Comparison of ENCODE assay signal across 15 cellular contexts in genomic region chr18:227902-228301, GRCh38. TPM values are rescaled to one million over a fixed set of nuclear protein-coding genes. Genes with fewer than 3 reads are reported as not detected.
DNase-seq lines count a peak whose midpoint lies in the region; ATAC-seq, FAIRE-seq and TF ChIP-seq lines count a peak whose summit lies in the region.
"Had no signal": no experiment of that assay in that cellular context is flagged by ENCODE, and none has a peak within 500 bp of the region (broad histone marks: within the 10 kb centered on the region; RNA-seq: fewer than 3 reads in every experiment).

No MANE protein-coding gene starts in this region.

- H2AK5ac ChIP-seq in H9 (ENCODE audit: insufficient read length, low read length) = no peak overlapping the region

- no peaks in the 10 kb centered on the region for H3K27me3 ChIP-seq in HepG2 (ENCODE audit: control insufficient read depth in 1 of 2, insufficient read depth in 2 of 2, low read length in 2 of 2)
- no peaks in the 10 kb centered on the region for H3K27me3 ChIP-seq in right lobe of liver
- H3K27me3 ChIP-seq in H9 (ENCODE audit: insufficient read depth, low read length) = no peaks in the 10 kb centered on the region
- no peaks in the 10 kb centered on the region for H3K27me3 ChIP-seq in endodermal cell (ENCODE audit: control insufficient read depth, insufficient read depth, low read length, poor library complexity, severe bottlenecking)

- H3K4me3 Mint-ChIP-seq in H9 (no peak overlapping the region), naive B cell (no peak overlapping the region), endodermal cell (no peak overlapping the region)
- H3K4me3 Mint-ChIP-seq: HFFc6 had no signal

- H3K23ac ChIP-seq in H9 (ENCODE audit: insufficient read length, low read depth, low read length) = no peak overlapping the region

- POLR2A ChIA-PET in HepG2 (lab: Yijun Ruan, JAX) = no interaction called here

- no peak overlapping the region for H3K18ac ChIP-seq in H9 (ENCODE audit: insufficient read length, low read depth, low read length)

- ATAC-seq in HepG2 (peak; percentile 36; the same call in 2 of the 3 replicates), right lobe of liver (no peak), naive B cell (ENCODE audit: low read depth in 2 of 2) (no peak), GM19324 (IDR thresholded peaks at IDR 0.05; ENCODE audit: low FRiP score, unreplicated experiment) (no peak), HG02588 (IDR thresholded peaks at IDR 0.05; ENCODE audit: unreplicated experiment) (no peak)
- ATAC-seq: A549, GM12878 had no signal

- no peak overlapping the region for H2BK20ac ChIP-seq in H9 (ENCODE audit: low read depth, low read length, poor library complexity, severe bottlenecking)

- in situ Hi-C loops in HepG2 (cut with HindIII; ENCODE audit: extremely low pct_ligation_motif_present, low pct_unique_long_range_greater_than_20kb) = no loop called here

- no peaks in the 10 kb centered on the region for H3K79me1 ChIP-seq in H9 (ENCODE audit: insufficient read depth, low read depth, low read length, poor library complexity, severe bottlenecking)

- H3K9ac ChIP-seq in HepG2 (ENCODE audit: insufficient read depth, low read depth, low read length) (no peak overlapping the region), H9 (ENCODE audit: extremely low read depth, insufficient read length, low read length) (no peak overlapping the region), endodermal cell (ENCODE audit: extremely low read depth, low read length, poor library complexity, severe bottlenecking) (no peak overlapping the region)

- H3K4me1 Mint-ChIP-seq in H9 (no peaks in the 10 kb centered on the region), naive B cell (no peaks in the 10 kb centered on the region), endodermal cell (no peaks in the 10 kb centered on the region)

- BruUV-seq in HepG2 (replicated peaks; lab: Mats Ljungman, UMichigan) = no TSS peak

- H4K5ac ChIP-seq in H9 (ENCODE audit: insufficient read length, low read depth, low read length) = no peak overlapping the region

- no peak overlapping the region for H3K27ac ChIP-seq in HepG2 (ENCODE audit: extremely low read length, insufficient read depth, low read length)
- no peak overlapping the region for H3K27ac ChIP-seq in right lobe of liver
- H3K27ac ChIP-seq in H9 (ENCODE audit: insufficient read length, low read depth, low read length) = no peak overlapping the region
- no peak overlapping the region for H3K27ac ChIP-seq in endodermal cell (ENCODE audit: low read depth, low read length)
- H3K27ac ChIP-seq: A549 had no signal

- WGBS in HepG2 (ENCODE audit: low lambda C conversion rate) = 96% methylated on average over 4 of the region's 4 CpGs
- 86% methylated on average over 4 of the region's 4 CpGs for WGBS in right lobe of liver (ENCODE audit: insufficient coverage, low coverage, low lambda C conversion rate, missing lambda C conversion rate)
- WGBS in H9 (ENCODE audit: extremely low coverage, insufficient read length, low lambda C conversion rate) = no CpG with 5 or more reads among the region's 4 CpGs
- 96 to 100% methylated on average over 1 to 3 of the region's 4 CpGs for WGBS in endodermal cell (ENCODE audit: insufficient coverage in 1 of 2, insufficient read length in 1 of 2), 2 experiments

- H3K36me3 Mint-ChIP-seq in H9 (ENCODE audit: insufficient read depth in 1 of 3, low read depth in 3 of 3) (peaks cover 21 to 51% (median 50%) of the 10 kb centered on the region in 3 experiments; a peak in 6 of 7 replicates), naive B cell (peaks cover 11 to 42% of the 10 kb centered on the region in 2 donors), endodermal cell (ENCODE audit: low read depth) (peaks cover 48% of the 10 kb centered on the region)

- DNase-seq in HepG2 (ENCODE audit: low spot score) (no peak), right lobe of liver (no peak), H9 (no peak), naive B cell (no peak), endodermal cell (no peak)
- DNase-seq: DMS79, GOT3, KBM-7 had no signal

- no peak overlapping the region for H3K4me2 ChIP-seq in HepG2 (ENCODE audit: low read depth, low read length)
- H3K4me2 ChIP-seq in H9 (ENCODE audit: insufficient read depth, insufficient read length, low read length) = no peak overlapping the region
- H3K4me2 ChIP-seq: A549 had no signal

- H3K79me2 ChIP-seq in HepG2 (ENCODE audit: insufficient read depth, low read length) (no peaks in the 10 kb centered on the region), H9 (ENCODE audit: insufficient read depth, low read length) (no peaks in the 10 kb centered on the region)

- no peak for TF ChIP-seq EP300 in HepG2 (IDR thresholded peaks at IDR 0.05; ENCODE audit: low read depth in 2 of 2, low read length in 2 of 2)
- TF ChIP-seq EP300 in HepG2 (CRISPR knock-in tag; IDR thresholded peaks at IDR 0.05; ENCODE audit: borderline replicate concordance) = no peak

- H3K9me3 ChIP-seq in HepG2 (ENCODE audit: low read length) (no peaks in the 10 kb centered on the region), right lobe of liver (no peaks in the 10 kb centered on the region), H9 (ENCODE audit: control insufficient read depth, low read depth, low read length) (no peaks in the 10 kb centered on the region), endodermal cell (ENCODE audit: control insufficient read depth, low read length) (no peaks in the 10 kb centered on the region)
- H3K9me3 ChIP-seq: A549, HAP-1 had no signal

- FAIRE-seq in HepG2 (lab: Jason Lieb, UNC) = no peak
- FAIRE-seq: A549, GM12878, GM18507 had no signal

- no peak overlapping the region for H3K56ac ChIP-seq in H9 (ENCODE audit: insufficient read length, low read depth, low read length)

- H4K20me1 ChIP-seq in HepG2 (ENCODE audit: insufficient read depth, low read length) (no peaks in the 10 kb centered on the region), H9 (ENCODE audit: control insufficient read depth, insufficient read depth, insufficient read length) (no peaks in the 10 kb centered on the region)

- H2AFZ ChIP-seq in HepG2 (ENCODE audit: low read length) (no peak overlapping the region), H9 (ENCODE audit: low read length) (no peak overlapping the region)

- no peaks in the 10 kb centered on the region for H3K23me2 ChIP-seq in H9 (ENCODE audit: insufficient read length, low read depth, low read length, poor library complexity, severe bottlenecking)

- intact Hi-C loops in HepG2 (cut with micrococcal nuclease; ENCODE audit: unreplicated experiment) = no loop called here
- intact Hi-C loops in right lobe of liver (cut with DNase I) = no loop called here

- no peak overlapping the region for H4K91ac ChIP-seq in H9 (ENCODE audit: insufficient read length, low read depth, low read length)

- H3K4me1 ChIP-seq in HepG2 (ENCODE audit: insufficient read depth, low read length) (no peaks in the 10 kb centered on the region), right lobe of liver (no peaks in the 10 kb centered on the region), H9 (ENCODE audit: insufficient read depth, low read length) (no peaks in the 10 kb centered on the region), endodermal cell (ENCODE audit: control insufficient read depth, insufficient read depth, low read length) (no peaks in the 10 kb centered on the region)
- H3K4me1 ChIP-seq: A549, HAP-1 had no signal

- no peak overlapping the region for H3T11ph ChIP-seq in H9 (ENCODE audit: low read length)

- TF ChIP-seq CTCF in HepG2 (CRISPR knock-in tag; IDR thresholded peaks at IDR 0.05) (no peak), right lobe of liver (IDR thresholded peaks at IDR 0.05) (no peak), H9 (conservative IDR thresholded peaks at IDR 0.05) (no peak), endodermal cell (conservative IDR thresholded peaks at IDR 0.05) (no peak)

- H4K8ac ChIP-seq in H9 (replicated peaks; ENCODE audit: insufficient read length, low read depth, low read length) = no peak overlapping the region

- no peak for TF ChIP-seq RAD21 in HepG2 (CRISPR knock-in tag; IDR thresholded peaks at IDR 0.05)

- no peak overlapping the region for H2BK12ac ChIP-seq in H9 (ENCODE audit: insufficient read length, low read depth, low read length)

- TF ChIP-seq POLR2A in HepG2 (IDR thresholded peaks at IDR 0.05; ENCODE audit: insufficient read depth in 1 of 2, low read depth in 2 of 2, low read length in 2 of 2) = no peak
- TF ChIP-seq POLR2A in right lobe of liver (IDR thresholded peaks at IDR 0.05) = no peak

- no peak overlapping the region for H2BK120ac ChIP-seq in H9 (ENCODE audit: low read depth, low read length, poor library complexity, severe bottlenecking)

- H2BK15ac ChIP-seq in H9 (ENCODE audit: low read depth, low read length) = no peak overlapping the region

- H3K36me3 ChIP-seq in HepG2 (replicated peaks in 1 of 2; ENCODE audit: control insufficient read depth in 1 of 2, insufficient read depth in 2 of 2, low read length in 2 of 2) = peaks cover 8 to 52% of the 10 kb centered on the region in 2 experiments
- H3K36me3 ChIP-seq in right lobe of liver = peaks cover 0 to 24% (median 0%) of the 10 kb centered on the region in 4 donors
- H3K36me3 ChIP-seq in endodermal cell (ENCODE audit: control insufficient read depth, insufficient read depth, low read length) = peaks cover 48% of the 10 kb centered on the region

- CTCF ChIA-PET in HepG2 (lab: Yijun Ruan, JAX; ENCODE audit: low intra/inter-chr PET ratio, low total read pairs) = no interaction called here

- H3K27me3 Mint-ChIP-seq in H9 (ENCODE audit: low read depth) (no peaks in the 10 kb centered on the region), naive B cell (no peaks in the 10 kb centered on the region), endodermal cell (ENCODE audit: insufficient read depth) (no peaks in the 10 kb centered on the region)

- no peak overlapping the region for H3K4ac ChIP-seq in H9 (ENCODE audit: low read depth, low read length)

- no peak overlapping the region for H2BK5ac ChIP-seq in H9 (ENCODE audit: insufficient read length, low read length)

- no peak overlapping the region for H3K4me3 ChIP-seq in HepG2 (replicated peaks in 1 of 3; ENCODE audit: insufficient read depth in 1 of 3, low read depth in 2 of 3, low read length in 3 of 3)
- no peak overlapping the region for H3K4me3 ChIP-seq in right lobe of liver
- H3K4me3 ChIP-seq in endodermal cell (ENCODE audit: low read length) = no peak overlapping the region
- H3K4me3 ChIP-seq: A549, GM12878, HAP-1 had no signal

- no peak overlapping the region for H3K14ac ChIP-seq in H9 (ENCODE audit: insufficient read depth, low read length)

- H3K9me3 Mint-ChIP-seq in H9 = no peaks in the 10 kb centered on the region
- no peaks in the 10 kb centered on the region for H3K9me3 Mint-ChIP-seq in naive B cell
- H3K9me3 Mint-ChIP-seq in endodermal cell = no peaks in the 10 kb centered on the region
- H3K9me3 Mint-ChIP-seq: HFFc6 had no signal

- H3K27ac Mint-ChIP-seq in H9 = peak overlapping the region in 2 of 3 experiments; percentile 26 to 55; a peak in 3 of 7 replicates
- peak overlapping the region in 4 of 6 donors; percentile 13 to 78 (median 68) for H3K27ac Mint-ChIP-seq in naive B cell
- no peak overlapping the region for H3K27ac Mint-ChIP-seq in endodermal cell
- H3K27ac Mint-ChIP-seq: HFFc6 had no signal

RNA-seq across cellular contexts. Expression of gene THOC1, which starts 39.9 kb away (rescaled TPM):
- total RNA-seq in HepG2 (2016; rRNA removed; fragmentation: Illumina TruSeq; extraction: Trizol) (47.3 and 56.7 TPM in 2 replicates), right lobe of liver (10 to 100 TPM; 11.0 to 16.0 (median 12.6) TPM), H9 (2021) (64.0 and 74.5 TPM in 2 replicates), endodermal cell (10 to 100 TPM; 81.8 to 99.6 TPM)
- total RNA-seq in HepG2 (2016; cell fraction: cytosol; rRNA removed; fragmentation: Illumina TruSeq; extraction: Trizol; ENCODE audit: low read depth) = 8.8 and 10.0 TPM in 2 replicates
- total RNA-seq in HepG2 (2016; cell fraction: insoluble cytoplasmic fraction; rRNA removed; fragmentation: Illumina TruSeq; extraction: Trizol) = 49.8 and 55.5 TPM in 2 replicates
- 11.3 and 14.1 TPM in 2 replicates for total RNA-seq in HepG2 (2016; cell fraction: membrane; rRNA removed; fragmentation: Illumina TruSeq; extraction: Trizol)
- total RNA-seq in HepG2 (2016; cell fraction: nucleus; rRNA removed; fragmentation: Illumina TruSeq; extraction: Trizol) = 101 and 111 TPM in 2 replicates
- polyA plus RNA-seq in HepG2 (2011; rRNA removed) (31.3 and 40.6 TPM in 2 replicates), naive B cell (ENCODE audit: low read depth in 6 of 6) (10 to 100 TPM; 10.6 to 23.6 (median 18.1) TPM)
- polyA plus RNA-seq in HepG2 (2011; cell fraction: cytosol; rRNA removed) = 4.3 and 4.8 TPM in 2 replicates
- polyA plus RNA-seq in HepG2 (2011; cell fraction: nucleus; rRNA removed) = 53.5 and 72.0 TPM in 2 replicates
- polyA plus RNA-seq in HepG2 (2012) = 25.0 and 39.1 TPM in 2 replicates
- 2.8 and 3.2 TPM in 2 replicates for polyA plus RNA-seq in HepG2 (2016; cell fraction: cytosol; fragmentation: Illumina TruSeq; extraction: Trizol; ENCODE audit: low read depth)
- polyA plus RNA-seq in HepG2 (2016; cell fraction: insoluble cytoplasmic fraction; fragmentation: Illumina TruSeq; extraction: Trizol; ENCODE audit: low read depth) = 40.9 and 41.6 TPM in 2 replicates
- polyA plus RNA-seq in HepG2 (2016; cell fraction: membrane; fragmentation: Illumina TruSeq; extraction: Trizol; ENCODE audit: low read depth) = 4.7 and 5.3 TPM in 2 replicates
- polyA plus RNA-seq in HepG2 (2016; cell fraction: nucleus; fragmentation: Illumina TruSeq; extraction: Trizol; ENCODE audit: insufficient read depth, low read depth) = 124 and 144 TPM in 2 replicates
- 11.8 and 13.0 TPM in 2 replicates for polyA minus RNA-seq in HepG2 (2011; rRNA and poly(A)+ RNA removed; ENCODE audit: low replicate concordance)
- polyA minus RNA-seq in HepG2 (2011; cell fraction: cytosol; rRNA and poly(A)+ RNA removed) = 7.5 and 12.8 TPM in 2 replicates
- 215 and 222 TPM in 2 replicates for polyA minus RNA-seq in HepG2 (2011; cell fraction: nucleus; rRNA and poly(A)+ RNA removed)
- 80.1 TPM for polyA plus RNA-seq in endodermal cell (2013, experiment 1 of 2)
- 78.2 TPM for polyA plus RNA-seq in endodermal cell (2013, experiment 2 of 2)
